ENCODE assay signal across 16 cellular contexts in the genomic region with DNA sequence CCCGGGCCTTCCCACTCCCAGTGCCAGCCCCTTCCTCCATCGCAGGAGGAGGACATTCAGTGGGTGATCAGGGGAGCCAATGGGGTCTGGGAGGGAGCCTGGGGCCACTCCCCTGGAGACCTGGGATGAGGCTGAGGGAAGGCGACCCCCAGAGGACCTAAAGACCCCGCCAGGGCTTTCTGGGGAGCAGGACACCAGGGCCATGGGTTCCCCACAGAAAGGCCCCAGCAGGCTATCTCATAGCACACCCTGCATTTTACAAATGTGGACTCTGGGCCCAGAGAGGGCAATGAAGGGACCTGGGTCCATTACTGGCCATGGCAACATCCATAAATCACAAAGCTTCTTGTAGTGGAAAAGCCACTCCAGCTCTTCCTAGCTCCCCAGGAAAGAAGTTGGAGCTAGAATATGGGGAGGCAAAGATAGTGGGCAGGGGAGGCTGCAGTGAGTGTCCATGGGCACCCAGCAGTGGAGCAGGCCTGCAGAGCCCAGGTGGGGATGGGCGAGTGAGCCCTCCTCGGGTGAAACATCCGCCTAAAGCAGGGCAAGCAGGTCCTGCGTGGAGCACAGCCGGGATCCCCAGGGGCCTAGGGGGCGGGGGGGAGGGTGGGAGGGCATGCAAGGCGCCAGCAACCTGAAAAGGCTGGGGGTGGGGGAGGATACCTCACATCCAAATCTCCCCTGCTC. TPM values are rescaled to one million over a fixed set of nuclear protein-coding genes. Genes with fewer than 3 reads are reported as not detected.
DNase-seq lines count a peak whose midpoint lies in the region; ATAC-seq and TF ChIP-seq lines count a peak whose summit lies in the region.
"Had no signal": no experiment of that assay in that cellular context is flagged by ENCODE, and none has a peak within 500 bp of the region (broad histone marks: within the 10 kb centered on the region; RNA-seq: fewer than 3 reads in every experiment).

No MANE protein-coding gene starts in this region.

- no peaks in the 10 kb centered on the region for H4K20me1 ChIP-seq in BLaER1

- H3K27ac ChIP-seq in BLaER1: no peak overlapping the region
- no peak overlapping the region for H3K27ac ChIP-seq in endodermal cell (ENCODE audit: low read depth, low read length)

- intact Hi-C loops in CD14-positive monocyte (cut with micrococcal nuclease) (no loop called here), sciatic nerve (cut with DNase I) (loop anchor here (10.0 kb wide), 1 partner anchor 199 kb away; no protein-coding TSS in a partner anchor)

- in situ Hi-C loops in GM13976 (cut with MboI; ENCODE audit: low sequenced_read_pairs, unreplicated experiment): loop anchor here (25.0 kb wide), 1 partner anchor 597 kb away; no protein-coding TSS in a partner anchor

- H3K27me3 Mint-ChIP-seq in CD14-positive monocyte (ENCODE audit: low read depth in 3 of 3) (peaks cover 11 to 18% (median 11%) of the 10 kb centered on the region in 3 donors), endodermal cell (ENCODE audit: insufficient read depth) (peaks cover 15% of the 10 kb centered on the region)

- 85 to 88% methylated on average over 3 to 10 of the region's 11 CpGs for WGBS in endodermal cell (ENCODE audit: insufficient coverage in 1 of 2, insufficient read length in 1 of 2), 2 experiments

- H3K4me1 ChIP-seq in BLaER1 (peaks cover 54% of the 10 kb centered on the region), endodermal cell (ENCODE audit: control insufficient read depth, insufficient read depth, low read length) (no peaks in the 10 kb centered on the region)
- H3K4me1 ChIP-seq: BE2C had no signal

- H3K9me3 Mint-ChIP-seq in CD14-positive monocyte: peaks cover 0 to 2% (median 0%) of the 10 kb centered on the region in 7 donors
- H3K9me3 Mint-ChIP-seq in endodermal cell: no peaks in the 10 kb centered on the region
- H3K9me3 Mint-ChIP-seq: CD4-positive, alpha-beta memory T cell had no signal

- H3K36me3 Mint-ChIP-seq in CD14-positive monocyte (no peaks in the 10 kb centered on the region), endodermal cell (ENCODE audit: low read depth) (no peaks in the 10 kb centered on the region)
- H3K36me3 Mint-ChIP-seq: CD4-positive, alpha-beta memory T cell had no signal

- ATAC-seq in sciatic nerve: no peak
- no peak for ATAC-seq in GM21737 (IDR thresholded peaks at IDR 0.05; ENCODE audit: unreplicated experiment)

- no peaks in the 10 kb centered on the region for H3K36me3 ChIP-seq in BLaER1
- H3K36me3 ChIP-seq in endodermal cell (ENCODE audit: control insufficient read depth, insufficient read depth, low read length): no peaks in the 10 kb centered on the region
- H3K36me3 ChIP-seq: BE2C had no signal

- H3K4me3 ChIP-seq in BLaER1: no peak overlapping the region
- H3K4me3 ChIP-seq in endodermal cell (ENCODE audit: low read length): no peak overlapping the region

- H3K4me2 ChIP-seq in BLaER1: peak overlapping the region; percentile 62

- H3K4me1 Mint-ChIP-seq in CD14-positive monocyte: no peaks in the 10 kb centered on the region
- peaks cover 4% of the 10 kb centered on the region for H3K4me1 Mint-ChIP-seq in endodermal cell
- H3K4me1 Mint-ChIP-seq: CD4-positive, alpha-beta memory T cell had no signal

- H3K27ac Mint-ChIP-seq in CD14-positive monocyte (no peak overlapping the region), endodermal cell (no peak overlapping the region)
- H3K27ac Mint-ChIP-seq: CD4-positive, alpha-beta memory T cell had no signal

- TF ChIP-seq CTCF in CD14-positive monocyte (IDR thresholded peaks at IDR 0.05) (no peak), endodermal cell (conservative IDR thresholded peaks at IDR 0.05) (no peak), GM13976 (IDR thresholded peaks at IDR 0.05; ENCODE audit: borderline replicate concordance, control extremely low read depth, extremely low read depth, insufficient read depth, missing control alignments) (no peak)

- H3K27me3 ChIP-seq in BLaER1 (no peaks in the 10 kb centered on the region), endodermal cell (ENCODE audit: control insufficient read depth, insufficient read depth, low read length, poor library complexity, severe bottlenecking) (peaks cover 17% of the 10 kb centered on the region)
- H3K27me3 ChIP-seq: BE2C had no signal

- peak; percentile 38 for DNase-seq in CD14-positive monocyte (ENCODE audit: low spot score)
- peak; percentile 28 for DNase-seq in endodermal cell
- peak; percentile 31 for DNase-seq in sciatic nerve (ENCODE audit: low spot score)
- DNase-seq in GM13976 (ENCODE audit: low spot score): no peak
- no peak for DNase-seq in inferior parietal cortex (ENCODE audit: extremely low spot score)
- DNase-seq: BE2C; CD4-positive, alpha-beta memory T cell; Kasumi-1; NCI-H1694 treated with DMSO at 0.1 percent for 48 hours; NCI-H2107; NCI-H446 treated with DMSO at 0.1 percent for 48 hours; NCI-H526 treated with DMSO at 0.1 percent for 48 hours; OCI-M1 had no signal

- no peak overlapping the region for H3K4me3 Mint-ChIP-seq in CD14-positive monocyte
- no peak overlapping the region for H3K4me3 Mint-ChIP-seq in endodermal cell
- H3K4me3 Mint-ChIP-seq: CD4-positive, alpha-beta memory T cell had no signal

- H3K9me3 ChIP-seq in BLaER1 (no peaks in the 10 kb centered on the region), endodermal cell (ENCODE audit: control insufficient read depth, low read length) (no peaks in the 10 kb centered on the region)
- H3K9me3 ChIP-seq: BE2C had no signal

- H3K9ac ChIP-seq in BLaER1 (no peak overlapping the region), endodermal cell (ENCODE audit: extremely low read depth, low read length, poor library complexity, severe bottlenecking) (no peak overlapping the region)

RNA-seq across cellular contexts. Expression of a gene that starts 13.8 kb away (rescaled TPM):
- not detected for polyA plus RNA-seq in CD14-positive monocyte
- under 1 TPM; 0.09 to 0.91 TPM for total RNA-seq in endodermal cell
- 8.0 TPM for polyA plus RNA-seq in endodermal cell (2013, experiment 1 of 2)
- 7.7 TPM for polyA plus RNA-seq in endodermal cell (2013, experiment 2 of 2)
- total RNA-seq in sciatic nerve: 12.7 TPM
- total RNA-seq: CD4-positive, alpha-beta memory T cell; G401 had no signal
- polyA plus RNA-seq: CD4-positive, alpha-beta memory T cell had no signal

Comparison
In these comparisons a context has a peak if more than half of its experiments do, and no peak if none do; other contexts are left out.
1. DNase-seq: peak in CD14-positive monocyte (single experiment), endodermal cell (single experiment) and sciatic nerve (single experiment); none in GM13976 (single experiment) and inferior parietal cortex (single experiment).